Comparison of ENCODE assay signal across 8 cellular contexts in genomic region chr16:50644730-50645129, GRCh38. TPM values are rescaled to one million over a fixed set of nuclear protein-coding genes. Genes with fewer than 3 reads are reported as not detected.
DNase-seq lines count a peak whose midpoint lies in the region; ATAC-seq and TF ChIP-seq lines count a peak whose summit lies in the region.

No MANE protein-coding gene starts in this region.

- H3K36me3 Mint-ChIP-seq in HFFc6 (ENCODE audit: low read depth) = no peaks in the 10 kb centered on the region
- H3K36me3 Mint-ChIP-seq in activated T-cell treated with anti-CD3 and anti-CD28 coated beads, Interleukin-2, amount 50 U/mL, for 24 hours (ENCODE audit: low read depth) = no peaks in the 10 kb centered on the region

- peaks cover 9% of the 10 kb centered on the region for H3K27me3 ChIP-seq in BJ (ENCODE audit: control insufficient read depth, insufficient read depth, low read length)

- H3K27me3 Mint-ChIP-seq in HFFc6 (ENCODE audit: insufficient read depth) = peaks cover 42% of the 10 kb centered on the region
- no peaks in the 10 kb centered on the region for H3K27me3 Mint-ChIP-seq in activated T-cell treated with anti-CD3 and anti-CD28 coated beads, Interleukin-2, amount 50 U/mL, for 24 hours

- H3K36me3 ChIP-seq in BJ (ENCODE audit: control insufficient read depth, insufficient read depth, low read length) = no peaks in the 10 kb centered on the region

- no peaks in the 10 kb centered on the region for H3K9me3 Mint-ChIP-seq in HFFc6
- H3K9me3 Mint-ChIP-seq in activated T-cell treated with anti-CD3 and anti-CD28 coated beads, Interleukin-2, amount 50 U/mL, for 24 hours = no peaks in the 10 kb centered on the region

- CTCF ChIA-PET in BJ (lab: Yijun Ruan, JAX) = interaction anchor here (0.7 to 1.5 kb wide), 8 partner anchors 9 to 281 kb away, joined by 3 to 6 read pairs (median 4); no protein-coding TSS in a partner anchor

- no peak overlapping the region for H3K4me3 Mint-ChIP-seq in HFFc6
- no peak overlapping the region for H3K4me3 Mint-ChIP-seq in activated T-cell treated with anti-CD3 and anti-CD28 coated beads, Interleukin-2, amount 50 U/mL, for 24 hours

- H3K4me1 Mint-ChIP-seq in HFFc6 (ENCODE audit: low read depth) = no peaks in the 10 kb centered on the region
- peaks cover 7% of the 10 kb centered on the region for H3K4me1 Mint-ChIP-seq in activated T-cell treated with anti-CD3 and anti-CD28 coated beads, Interleukin-2, amount 50 U/mL, for 24 hours (ENCODE audit: low read depth)

- no peak overlapping the region for H3K27ac Mint-ChIP-seq in HFFc6
- peak overlapping the region; percentile 22 for H3K27ac Mint-ChIP-seq in activated T-cell treated with anti-CD3 and anti-CD28 coated beads, Interleukin-2, amount 50 U/mL, for 24 hours

- no peak for ATAC-seq in GM21576 (IDR thresholded peaks at IDR 0.05; ENCODE audit: unreplicated experiment)

- intact Hi-C loops in head of caudate nucleus (cut with DNase I) = no loop called here

- peak; percentile 25; the same call in 1 of the 2 replicates for TF ChIP-seq CTCF in BJ (IDR thresholded peaks at IDR 0.05; ENCODE audit: insufficient read depth, low read depth, low read length)
- peak; percentile 55 for TF ChIP-seq CTCF in HFFc6 (IDR thresholded peaks at IDR 0.05)

- POLR2A ChIA-PET in BJ (lab: Charles Lee) = no interaction called here

- DNase-seq in BJ (ENCODE audit: low read depth) (no peak), HFFc6 (no peak), head of caudate nucleus (peak; percentile 22 to 75 (median 49)), NCI-H774 (lab: John Stamatoyannopoulos, UW) (no peak), GF-D8 (lab: John Stamatoyannopoulos, UW) (no peak)
- peak; percentile 50 for DNase-seq in activated T-cell treated with anti-CD3 and anti-CD28 coated beads, Interleukin-2, amount 50 U/mL, for 24 hours
- peak; percentile 47 for DNase-seq in stimulated activated CD8-positive, alpha-beta memory T cell treated with anti-CD3 and anti-CD28 coated beads, Interleukin-4, amount 100 ng/mL, for 48 hours

- no peak overlapping the region for H3K4me3 ChIP-seq in BJ (ENCODE audit: low read depth, low read length)

RNA-seq across cellular contexts. Expression of gene SNX20, which starts 36.4 kb away (rescaled TPM):
- not detected in 2 replicates for polyA plus RNA-seq in BJ (2011; rRNA removed)
- polyA minus RNA-seq in BJ (2011; rRNA and poly(A)+ RNA removed) = not detected in 2 replicates
- total RNA-seq in HFFc6 (2021; fragmentation: NEBNext Ultra II Directional; extraction: Animal tissue kit (Norgen Biotek cat#: 25700)) = not detected

RNA-seq across cellular contexts. Expression of gene NOD2, which starts 48.7 kb away (rescaled TPM):
- not detected in 2 replicates for polyA plus RNA-seq in BJ (2011; rRNA removed)
- polyA minus RNA-seq in BJ (2011; rRNA and poly(A)+ RNA removed) = not detected in 2 replicates
- not detected for total RNA-seq in HFFc6 (2021; fragmentation: NEBNext Ultra II Directional; extraction: Animal tissue kit (Norgen Biotek cat#: 25700))

Comparison
In these comparisons a context has a peak if more than half of its experiments do, and no peak if none do; other contexts are left out.
1. DNase-seq: peak in activated T-cell treated with anti-CD3 and anti-CD28 coated beads, Interleukin-2, amount 50 U/mL, for 24 hours (single experiment), head of caudate nucleus (42 of 42) and stimulated activated CD8-positive, alpha-beta memory T cell treated with anti-CD3 and anti-CD28 coated beads, Interleukin-4, amount 100 ng/mL, for 48 hours (single experiment); none in BJ (single experiment), HFFc6 (single experiment), NCI-H774 (single experiment) and GF-D8 (single experiment).